In genomic region chr16:10465821-10466220, GRCh38 we compare ENCODE assay signal across 17 cellular contexts.
"Had no signal": no experiment of that assay in that cellular context is flagged by ENCODE, and none has a peak within 500 bp of the region (broad histone marks: within the 10 kb centered on the region; RNA-seq: fewer than 3 reads in every experiment).

No MANE protein-coding gene starts in this region.

- H3K4me3 ChIP-seq: esophagus muscularis mucosa, left lung, thyroid gland had no signal

- H3K27ac ChIP-seq: esophagus muscularis mucosa, left lung, thyroid gland had no signal

- H3K27me3 ChIP-seq: esophagus muscularis mucosa, left lung, thyroid gland had no signal

- DNase-seq: activated CD4-positive, alpha-beta T cell treated with anti-CD3 and anti-CD28 coated beads, Interleukin-2, amount 50 U/mL, for 1 hour; activated CD8-positive, alpha-beta memory T cell treated with anti-CD3 and anti-CD28 coated beads, Interleukin-2, amount 50 U/mL, for 4 hours; activated naive CD4-positive, alpha-beta T cell treated with anti-CD3 and anti-CD28 coated beads, Interleukin-2, amount 10 ng/mL, durations not matched to agents 7 days and 5 days; activated naive CD8-positive, alpha-beta T cell treated with anti-CD3 and anti-CD28 coated beads, Interleukin-2, amount 50 U/mL, for 24 hours; activated T-cell treated with anti-CD3 and anti-CD28 coated beads, Interleukin-2, amount 50 U/mL, for 4 hours; dermis blood vessel endothelial cell; effector memory CD4-positive, alpha-beta T cell; foreskin melanocyte; glutamatergic neuron; hippocampal formation; left lung; stimulated activated CD4-positive, alpha-beta T cell treated with anti-CD3 and anti-CD28 coated beads, Interleukin-12 subunit alpha, Interleukin-12 subunit beta, amount 100 ng/mL, for 4 hours; stimulated activated CD4-positive, alpha-beta T cell treated with anti-CD3 and anti-CD28 coated beads, Interleukin-1b, Interleukin-23, amount 100 ng/mL, for 48 hours; stimulated activated CD8-positive, alpha-beta memory T cell treated with anti-CD3 and anti-CD28 coated beads, Interleukin-4, amount 100 ng/mL, for 48 hours; stimulated activated naive CD4-positive, alpha-beta T cell; thyroid gland had no signal

- ATAC-seq: activated naive CD8-positive, alpha-beta T cell treated with anti-CD3 and anti-CD28 coated beads, Interleukin-2, amount 50 U/mL, for 24 hours; activated T-cell treated with anti-CD3 and anti-CD28 coated beads, Interleukin-2, amount 50 U/mL, for 4 hours; left lung had no signal
